22 cellular contexts compared by ENCODE assay signal in the genomic region with DNA sequence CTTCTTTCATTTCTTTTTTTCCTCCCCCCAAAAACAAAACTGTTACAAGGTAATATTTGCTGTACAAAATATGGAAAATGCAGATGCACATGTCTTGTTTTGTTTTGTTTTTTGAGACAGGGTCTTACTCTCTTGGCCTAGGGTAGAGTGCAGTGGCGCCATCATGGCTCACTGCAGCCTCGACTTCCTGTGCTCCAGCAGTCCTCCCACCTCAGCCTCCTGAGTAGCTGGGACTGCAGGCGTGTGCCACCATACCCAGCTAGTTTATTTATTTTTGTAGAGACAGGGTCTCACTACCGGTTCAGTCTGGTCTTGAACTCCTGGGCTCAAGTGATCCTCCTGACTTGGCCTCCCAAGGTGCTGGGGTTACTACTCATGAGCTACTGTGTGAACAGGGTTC. TPM values are rescaled to one million over a fixed set of nuclear protein-coding genes. Genes with fewer than 3 reads are reported as not detected.
A peak's percentile ranks its signal among the peaks of the same experiment; 100 is the strongest.
DNase-seq lines count a peak whose midpoint lies in the region; ATAC-seq and TF ChIP-seq lines count a peak whose summit lies in the region.
"Had no signal": no experiment of that assay in that cellular context is flagged by ENCODE, and none has a peak within 500 bp of the region (broad histone marks: within the 10 kb centered on the region; RNA-seq: fewer than 3 reads in every experiment).

No MANE protein-coding gene starts in this region.

- peaks cover 86% of the 10 kb centered on the region for H3K4me1 Mint-ChIP-seq in activated naive CD4-positive, alpha-beta T cell treated with anti-CD3 and anti-CD28 coated beads for 36 hours (ENCODE audit: low read depth)
- H3K4me1 Mint-ChIP-seq in Calu3 (ENCODE audit: low read depth, unreplicated experiment) (peaks cover 32% of the 10 kb centered on the region), WTC11 (peaks cover 52% of the 10 kb centered on the region), neural crest cell (peaks cover 28% of the 10 kb centered on the region)

- no peaks in the 10 kb centered on the region for H3K27me3 Mint-ChIP-seq in activated naive CD4-positive, alpha-beta T cell treated with anti-CD3 and anti-CD28 coated beads for 36 hours (ENCODE audit: low read depth)
- H3K27me3 Mint-ChIP-seq in Calu3 (ENCODE audit: unreplicated experiment) (no peaks in the 10 kb centered on the region), WTC11 (ENCODE audit: low read depth) (no peaks in the 10 kb centered on the region), neural crest cell (ENCODE audit: low read depth) (no peaks in the 10 kb centered on the region)

- H3K36me3 Mint-ChIP-seq in activated naive CD4-positive, alpha-beta T cell treated with anti-CD3 and anti-CD28 coated beads for 36 hours (ENCODE audit: low read depth): peaks cover 43% of the 10 kb centered on the region
- H3K36me3 Mint-ChIP-seq in Calu3 (ENCODE audit: insufficient read depth, unreplicated experiment): peaks cover 25% of the 10 kb centered on the region
- peaks cover 7% of the 10 kb centered on the region for H3K36me3 Mint-ChIP-seq in WTC11
- H3K36me3 Mint-ChIP-seq in neural crest cell (ENCODE audit: low read depth): peaks cover 2% of the 10 kb centered on the region

- POLR2A ChIA-PET in WTC11 (lab: Charles Lee): no interaction called here

- no peaks in the 10 kb centered on the region for H3K9me3 ChIP-seq in hepatocyte (ENCODE audit: low read depth)
- H3K9me3 ChIP-seq: pancreas, thoracic aorta had no signal

- H3K36me3 ChIP-seq in hepatocyte (replicated peaks; ENCODE audit: insufficient read depth, low read depth): no peaks in the 10 kb centered on the region
- H3K36me3 ChIP-seq: pancreas, thoracic aorta had no signal

- intact Hi-C loops in activated naive CD4-positive, alpha-beta T cell treated with anti-CD3 and anti-CD28 coated beads for 36 hours (cut with micrococcal nuclease): loop anchor here (1.0 to 5.0 kb wide), 4 partner anchors 8 to 241 kb away; a partner anchor contains a TSS
- intact Hi-C loops in Calu3 (cut with micrococcal nuclease; ENCODE audit: unreplicated experiment): no loop called here

- H3K9me3 Mint-ChIP-seq in activated naive CD4-positive, alpha-beta T cell treated with anti-CD3 and anti-CD28 coated beads for 36 hours: peaks cover 2% of the 10 kb centered on the region
- H3K9me3 Mint-ChIP-seq in Calu3 (ENCODE audit: low read depth, unreplicated experiment) (peaks cover 2% of the 10 kb centered on the region), WTC11 (0 out of 2 replicates have a peak, but pooled peaks cover 3% of the 10 kb centered on the region), neural crest cell (no peaks in the 10 kb centered on the region)

- peaks cover 100% of the 10 kb centered on the region for H3K79me2 ChIP-seq in hepatocyte

- no peak for DNase-seq in activated naive CD4-positive, alpha-beta T cell treated with anti-CD3 and anti-CD28 coated beads for 36 hours
- DNase-seq in activated naive CD4-positive, alpha-beta T cell (lab: John Stamatoyannopoulos, UW): no peak
- DNase-seq in Calu3 (no peak), WTC11 (ENCODE audit: low spot score) (no peak), neural crest cell (ENCODE audit: low read depth, low spot score) (no peak), NCI-H748 treated with DMSO at 0.1 percent for 48 hours (lab: John Stamatoyannopoulos, UW) (no peak), hepatocyte (ENCODE audit: low spot score) (no peak), KBM-7 (no peak)
- DNase-seq: central memory CD4-positive, alpha-beta T cell; foreskin keratinocyte; GOT3; KG1; kidney; NCI-H187; NCI-H226; NCI-H82; pancreas; right cardiac atrium; SHP77 had no signal

- CTCF ChIA-PET in activated naive CD4-positive, alpha-beta T cell treated with anti-CD3 and anti-CD28 coated beads for 36 hours (lab: Charles Lee): interaction anchor here (0.8 to 1.7 kb wide), 2 partner anchors 16 to 1564 kb away, joined by 3 to 10 read pairs; a partner anchor contains a TSS
- CTCF ChIA-PET in Calu3 (lab: Charles Lee): no interaction called here
- CTCF ChIA-PET in WTC11 (lab: Charles Lee): interaction anchor here (1.2 kb wide), 1 partner anchor 16 kb away, joined by 5 read pairs; a partner anchor contains a TSS

- H3K4me3 ChIP-seq in hepatocyte: no peak overlapping the region
- H3K4me3 ChIP-seq: lung, pancreas, thoracic aorta had no signal

- in situ Hi-C loops in KBM-7 (cut with MboI; ENCODE audit: low pct_unique_long_range_greater_than_20kb, low sequenced_read_pairs): no loop called here

- H3K4me3 Mint-ChIP-seq in activated naive CD4-positive, alpha-beta T cell treated with anti-CD3 and anti-CD28 coated beads for 36 hours: no peak overlapping the region
- no peak overlapping the region for H3K4me3 Mint-ChIP-seq in Calu3 (ENCODE audit: low read depth, unreplicated experiment)
- H3K4me3 Mint-ChIP-seq in WTC11: no peak overlapping the region
- H3K4me3 Mint-ChIP-seq in neural crest cell: no peak overlapping the region

- no peak overlapping the region for H3K4me2 ChIP-seq in hepatocyte

- no peaks in the 10 kb centered on the region for H3K4me1 ChIP-seq in hepatocyte (ENCODE audit: insufficient read depth)
- H3K4me1 ChIP-seq: foreskin keratinocyte had no signal

- no peaks in the 10 kb centered on the region for H3K27me3 ChIP-seq in hepatocyte
- H3K27me3 ChIP-seq: foreskin keratinocyte, pancreas had no signal

- peaks cover 100% of the 10 kb centered on the region for H4K20me1 ChIP-seq in hepatocyte (ENCODE audit: insufficient read depth, poor library complexity, severe bottlenecking)

- H3K9me2 ChIP-seq in hepatocyte (replicated peaks; ENCODE audit: insufficient read depth): no peaks in the 10 kb centered on the region

- WGBS in hepatocyte (ENCODE audit: low lambda C conversion rate, missing lambda C conversion rate): 96% methylated on average over 4 of the region's 4 CpGs

- no peak; the same call in 1 of the 2 replicates for ATAC-seq in WTC11
- ATAC-seq: foreskin keratinocyte, pancreas, right cardiac atrium had no signal

- TF ChIP-seq CTCF in Calu3 (IDR thresholded peaks at IDR 0.05; ENCODE audit: unreplicated experiment): no peak
- no peak for TF ChIP-seq CTCF in WTC11 (IDR thresholded peaks at IDR 0.05)
- no peak for TF ChIP-seq CTCF in neural crest cell (conservative IDR thresholded peaks at IDR 0.05)
- no peak for TF ChIP-seq CTCF in hepatocyte (IDR thresholded peaks at IDR 0.05; ENCODE audit: poor library complexity)

- no peak overlapping the region for H3K27ac ChIP-seq in hepatocyte
- H3K27ac ChIP-seq: C4-2B, foreskin keratinocyte, pancreas, thoracic aorta had no signal

- H3K27ac Mint-ChIP-seq in activated naive CD4-positive, alpha-beta T cell treated with anti-CD3 and anti-CD28 coated beads for 36 hours: peak overlapping the region; percentile 54
- H3K27ac Mint-ChIP-seq in Calu3 (ENCODE audit: unreplicated experiment) (peak overlapping the region; percentile 47), WTC11 (no peak overlapping the region; the same call in 1 of the 2 replicates), neural crest cell (ENCODE audit: unreplicated experiment) (peak overlapping the region; percentile 19)

- BruUV-seq in Calu3 (replicated peaks; lab: Mats Ljungman, UMichigan): no TSS peak

- H2AFZ ChIP-seq in hepatocyte: no peak overlapping the region

TF ChIP-seq in WTC11, 78 proteins besides CTCF, POLR2A, EP300 and RAD21:
- peak; percentile 86 for TF ChIP-seq ZNF121 (CRISPR knock-in tag; IDR thresholded peaks at IDR 0.05)
- TF ChIP-seq, protein P1, sequence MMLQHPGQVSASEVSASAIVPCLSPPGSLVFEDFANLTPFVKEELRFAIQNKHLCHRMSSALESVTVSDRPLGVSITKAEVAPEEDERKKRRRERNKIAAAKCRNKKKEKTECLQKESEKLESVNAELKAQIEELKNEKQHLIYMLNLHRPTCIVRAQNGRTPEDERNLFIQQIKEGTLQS (CRISPR knock-in tag; conservative IDR thresholded peaks at IDR 0.05): no peak
TF ChIP-seq in WTC11: peak in this region for 1.

RNA-seq across cellular contexts. Expression of a gene that starts 15.5 kb away (rescaled TPM):
- total RNA-seq in activated naive CD4-positive, alpha-beta T cell treated with anti-CD3 and anti-CD28 coated beads for 36 hours: 100 to 1,000 TPM; 199 to 206 TPM
- 227 and 238 TPM in 2 replicates for total RNA-seq in Calu3 (2022)
- total RNA-seq in WTC11 (2021): 199 to 236 TPM (median 203 TPM) in 3 replicates
- 218 and 241 TPM in 2 replicates for total RNA-seq in neural crest cell
- total RNA-seq in hepatocyte: 85.2 and 102 TPM in 2 replicates
- 120 and 147 TPM in 2 replicates for polyA plus RNA-seq in hepatocyte
